8 cellular contexts compared by ENCODE assay signal in genomic region chr12:49232940-49233841, GRCh38. TPM values are rescaled to one million over a fixed set of nuclear protein-coding genes. Genes with fewer than 3 reads are reported as not detected.
DNase-seq lines count a peak whose midpoint lies in the region; ATAC-seq, FAIRE-seq and TF ChIP-seq lines count a peak whose summit lies in the region.

No MANE protein-coding gene starts in this region.

- TF ChIP-seq RAD21 in H1 (IDR thresholded peaks at IDR 0.05 in 1 of 2, conservative IDR thresholded peaks at IDR 0.05 in 1 of 2; ENCODE audit: low read depth in 2 of 2, low read length in 2 of 2): no peak

- H3K4ac ChIP-seq in H1 (replicated peaks; ENCODE audit: insufficient read length, low read depth, low read length): no peak overlapping the region

- no peak overlapping the region for H3K56ac ChIP-seq in H1 (replicated peaks; ENCODE audit: insufficient read length, low read depth, low read length)

- no peaks in the 10 kb centered on the region for H3K9me3 Mint-ChIP-seq in stimulated activated naive CD8-positive, alpha-beta T cell treated with anti-CD3 and anti-CD28 coated beads, Interleukin-15, Interleukin-2, amounts not matched to agents 100 ng/mL and 50 ng/mL, for 24 hours

- POLR2A ChIA-PET in H1 (lab: Charles Lee; ENCODE audit: partially characterized antibody): interaction anchor here (0.8 to 2.4 kb wide), 6 partner anchors 10 to 102 kb away, joined by 3 to 17 read pairs (median 5); partner anchors contain the start of genes TUBA1B and TUBA1C

- no peak for DNase-seq in stimulated activated naive CD8-positive, alpha-beta T cell treated with anti-CD3 and anti-CD28 coated beads, Interleukin-15, Interleukin-2, amounts not matched to agents 100 U/mL and 50 U/mL, for 24 hours
- DNase-seq in H1 (ENCODE audit: low read depth in 1 of 2, low spot score in 2 of 2): peak in 1 of 2 experiments; percentile 66
- DNase-seq in vagina (ENCODE audit: extremely low spot score in 2 of 2): no peak
- no peak for DNase-seq in GM23248
- no peak for DNase-seq in effector memory CD4-positive, alpha-beta T cell

- H3K4me1 ChIP-seq in OCI-LY1 (ENCODE audit: insufficient read depth, low read length, severe bottlenecking) (peaks cover 14% of the 10 kb centered on the region), H1 (replicated peaks in 1 of 4; ENCODE audit: control insufficient read depth in 3 of 4, insufficient read depth in 4 of 4, low read length in 3 of 4) (peaks cover 3 to 13% (median 7%) of the 10 kb centered on the region in 4 experiments), mucosa of rectum (ENCODE audit: control insufficient read depth in 2 of 2, insufficient read depth in 2 of 2, low read length in 2 of 2) (peaks cover 4 to 5% of the 10 kb centered on the region in 2 donors), vagina (peaks cover 24% of the 10 kb centered on the region), GM23248 (ENCODE audit: insufficient read depth) (peaks cover 4% of the 10 kb centered on the region; the same call in 1 of the 2 replicates)
- no peaks in the 10 kb centered on the region for H3K4me1 ChIP-seq in effector memory CD4-positive, alpha-beta T cell (ENCODE audit: control insufficient read depth, insufficient read depth, low read length, poor library complexity, severe bottlenecking)

- no peaks in the 10 kb centered on the region for H3K9me3 ChIP-seq in OCI-LY1 (ENCODE audit: low read length)
- no peaks in the 10 kb centered on the region for H3K9me3 ChIP-seq in H1 (ENCODE audit: insufficient read depth in 2 of 2, low read depth in 1 of 2, low read length in 1 of 2)
- no peaks in the 10 kb centered on the region for H3K9me3 ChIP-seq in mucosa of rectum (ENCODE audit: control insufficient read depth in 2 of 2, low read length in 2 of 2)
- H3K9me3 ChIP-seq in vagina: no peaks in the 10 kb centered on the region
- no peaks in the 10 kb centered on the region for H3K9me3 ChIP-seq in GM23248 (ENCODE audit: low read depth)
- H3K9me3 ChIP-seq in effector memory CD4-positive, alpha-beta T cell (ENCODE audit: control insufficient read depth, low read length): no peaks in the 10 kb centered on the region

- H2BK20ac ChIP-seq in H1 (ENCODE audit: low read length): peak overlapping the region; percentile 88

- H2BK12ac ChIP-seq in H1 (ENCODE audit: low read depth, low read length): peak overlapping the region; percentile 68

- peak overlapping the region; percentile 42 for H3K18ac ChIP-seq in H1 (ENCODE audit: extremely low read depth, low read length)

- H4K5ac ChIP-seq in H1 (ENCODE audit: insufficient read length, low read depth, low read length): no peak overlapping the region

- no peak overlapping the region for H3K14ac ChIP-seq in H1 (ENCODE audit: insufficient read length)

- peak overlapping the region; percentile 88 for H3K4me3 Mint-ChIP-seq in stimulated activated naive CD8-positive, alpha-beta T cell treated with anti-CD3 and anti-CD28 coated beads, Interleukin-15, Interleukin-2, amounts not matched to agents 100 ng/mL and 50 ng/mL, for 24 hours

- H2AK5ac ChIP-seq in H1 (ENCODE audit: low read depth, low read length): peak overlapping the region; percentile 47

- 65% methylated on average over 25 of the region's 25 CpGs; no CpG with 5 or more reads in 1 of the 2 experiments for WGBS in H1 (ENCODE audit: extremely low coverage in 1 of 2, insufficient coverage in 1 of 2, insufficient read length in 1 of 2, insufficient replicate concordance in 2 of 2, low coverage in 1 of 2, low lambda C conversion rate in 2 of 2, missing lambda C conversion rate in 1 of 2), 2 experiments
- WGBS in GM23248 (ENCODE audit: low coverage in 1 of 2, low lambda C conversion rate in 2 of 2, missing lambda C conversion rate in 2 of 2), 2 experiments: 91 to 92% methylated on average over 24 to 25 of the region's 25 CpGs

- TF ChIP-seq CTCF in OCI-LY1 (IDR thresholded peaks at IDR 0.05; ENCODE audit: low read length) (no peak), H1 (IDR thresholded peaks at IDR 0.05; ENCODE audit: control extremely low read depth in 1 of 3, insufficient read depth in 1 of 3, low read depth in 1 of 3, low read length in 3 of 3) (no peak), vagina (IDR thresholded peaks at IDR 0.05) (no peak)

- peak overlapping the region; percentile 19; the same call in 1 of the 2 replicates for H4K8ac ChIP-seq in H1 (ENCODE audit: extremely low read depth, insufficient read depth, low read length)

- H3K9ac ChIP-seq in OCI-LY1 (ENCODE audit: low read length) (no peak overlapping the region; the same call in 1 of the 2 replicates), H1 (replicated peaks in 1 of 4; ENCODE audit: extremely low read depth in 1 of 4, low read depth in 3 of 4, low read length in 3 of 4) (peak overlapping the region in 1 of 4 experiments; percentile 35; a peak in 3 of 7 replicates), mucosa of rectum (ENCODE audit: low read depth in 1 of 2, low read length in 2 of 2) (peak overlapping the region; percentile 22 to 43), GM23248 (no peak overlapping the region)

- CTCF ChIA-PET in H1 (lab: Charles Lee; ENCODE audit: partially characterized antibody): interaction anchor here (0.8 to 3.8 kb wide), 15 partner anchors 9 to 145 kb away, joined by 3 to 34 read pairs (median 4); partner anchors contain the start of genes DHH, PRPH, TUBA1B and TUBA1C

- in situ Hi-C loops in GM23248 (cut with MboI): loop anchor here (10.0 kb wide), 1 partner anchor 138 kb away; the partner anchor contains the start of gene DHH

- peak overlapping the region; percentile 83 for H3K27ac Mint-ChIP-seq in stimulated activated naive CD8-positive, alpha-beta T cell treated with anti-CD3 and anti-CD28 coated beads, Interleukin-15, Interleukin-2, amounts not matched to agents 100 ng/mL and 50 ng/mL, for 24 hours

- H3K36me3 Mint-ChIP-seq in stimulated activated naive CD8-positive, alpha-beta T cell treated with anti-CD3 and anti-CD28 coated beads, Interleukin-15, Interleukin-2, amounts not matched to agents 100 ng/mL and 50 ng/mL, for 24 hours (ENCODE audit: low read depth): no peaks in the 10 kb centered on the region

- H2BK5ac ChIP-seq in H1 (ENCODE audit: low read depth, low read length): peak overlapping the region; percentile 66; the same call in 1 of the 2 replicates

- H3K36me3 ChIP-seq in OCI-LY1 (ENCODE audit: insufficient read depth, low read length) (no peaks in the 10 kb centered on the region), H1 (ENCODE audit: control insufficient read depth in 2 of 4, insufficient read depth in 4 of 4, low read length in 3 of 4) (no peaks in the 10 kb centered on the region), mucosa of rectum (ENCODE audit: control insufficient read depth in 2 of 2, insufficient read depth in 2 of 2, low read length in 2 of 2) (no peaks in the 10 kb centered on the region), vagina (no peaks in the 10 kb centered on the region), GM23248 (ENCODE audit: low read depth) (no peaks in the 10 kb centered on the region)
- H3K36me3 ChIP-seq in effector memory CD4-positive, alpha-beta T cell (ENCODE audit: control insufficient read depth, insufficient read depth, low read length): no peaks in the 10 kb centered on the region

- no peak overlapping the region for H2BK120ac ChIP-seq in H1 (replicated peaks; ENCODE audit: low read depth, low read length)

- H4K20me1 ChIP-seq in OCI-LY1 (ENCODE audit: insufficient read depth, low read length) (no peaks in the 10 kb centered on the region), H1 (replicated peaks in 1 of 2; ENCODE audit: control insufficient read depth in 1 of 2, insufficient read depth in 2 of 2, low read length in 2 of 2) (no peaks in the 10 kb centered on the region), GM23248 (ENCODE audit: insufficient read depth) (no peaks in the 10 kb centered on the region)

- TF ChIP-seq POLR2A in H1 (IDR thresholded peaks at IDR 0.05; ENCODE audit: control extremely low read depth in 1 of 2, low read depth in 2 of 2, low read length in 2 of 2) (no peak), vagina (IDR thresholded peaks at IDR 0.05) (no peak)

- H3K79me2 ChIP-seq in OCI-LY1 (ENCODE audit: insufficient read depth, low read length) (no peaks in the 10 kb centered on the region), H1 (ENCODE audit: control insufficient read depth in 1 of 2, insufficient read depth in 2 of 2, low read length in 2 of 2) (no peaks in the 10 kb centered on the region), GM23248 (ENCODE audit: insufficient read depth) (no peaks in the 10 kb centered on the region)

- H2AFZ ChIP-seq in OCI-LY1 (ENCODE audit: low read length) (no peak overlapping the region), H1 (ENCODE audit: low read length) (peak overlapping the region; percentile 92), GM23248 (no peak overlapping the region)

- H3K4me2 ChIP-seq in OCI-LY1 (ENCODE audit: low read length): peak overlapping the region; percentile 82; the same call in 1 of the 2 replicates
- H3K4me2 ChIP-seq in H1 (ENCODE audit: insufficient read depth in 1 of 2, low read depth in 2 of 2, low read length in 2 of 2): peak overlapping the region; percentile 33; a peak in 3 of 4 replicates
- no peak overlapping the region for H3K4me2 ChIP-seq in GM23248 (ENCODE audit: unreplicated experiment)

- no peaks in the 10 kb centered on the region for H3K9me2 ChIP-seq in OCI-LY1 (ENCODE audit: low read depth, low read length)
- H3K9me2 ChIP-seq in GM23248 (ENCODE audit: insufficient read depth): no peaks in the 10 kb centered on the region

- no peaks in the 10 kb centered on the region for H3F3A ChIP-seq in OCI-LY1 (ENCODE audit: insufficient read depth, low read length)
- no peaks in the 10 kb centered on the region for H3F3A ChIP-seq in GM23248 (ENCODE audit: insufficient read depth)

- H4K91ac ChIP-seq in H1 (replicated peaks; ENCODE audit: insufficient read length, low read length): peak overlapping the region; percentile 57

- H3K4me3 ChIP-seq in OCI-LY1 (ENCODE audit: low read depth, low read length, poor library complexity, severe bottlenecking) (no peak overlapping the region), H1 (ENCODE audit: extremely low read depth in 1 of 4, insufficient read depth in 2 of 4, low read depth in 3 of 4, low read length in 4 of 4) (no peak overlapping the region), mucosa of rectum (ENCODE audit: low read length in 2 of 2) (peak overlapping the region; percentile 17 to 51), vagina (peak overlapping the region in 1 of 2 donors; percentile 18), GM23248 (no peak overlapping the region)
- no peak overlapping the region for H3K4me3 ChIP-seq in effector memory CD4-positive, alpha-beta T cell (ENCODE audit: insufficient read depth, low read depth, low read length, poor library complexity, severe bottlenecking)

- H3K27me3 ChIP-seq in OCI-LY1 (ENCODE audit: insufficient read depth, low read length) (no peaks in the 10 kb centered on the region), H1 (replicated peaks in 1 of 4; ENCODE audit: control insufficient read depth in 3 of 4, extremely low read depth in 1 of 4, insufficient read depth in 3 of 4, low read length in 3 of 4) (peaks cover 0 to 2% (median 0%) of the 10 kb centered on the region in 4 experiments; a peak in 2 of 7 replicates), mucosa of rectum (ENCODE audit: control insufficient read depth in 2 of 2, insufficient read depth in 2 of 2, low read length in 2 of 2) (no peaks in the 10 kb centered on the region), vagina (no peaks in the 10 kb centered on the region), GM23248 (replicated peaks; ENCODE audit: insufficient read depth) (no peaks in the 10 kb centered on the region)
- no peaks in the 10 kb centered on the region for H3K27me3 ChIP-seq in effector memory CD4-positive, alpha-beta T cell (replicated peaks; ENCODE audit: control insufficient read depth, insufficient read depth, low read length, poor library complexity, severe bottlenecking)

- no peak overlapping the region for H3K27ac ChIP-seq in OCI-LY1 (ENCODE audit: low read depth, low read length, poor library complexity, severe bottlenecking)
- 0 out of 2 replicates have a peak overlapping the region, but pooled peaks have one; percentile 21 for H3K27ac ChIP-seq in H1 (ENCODE audit: low read depth, low read length)
- peak overlapping the region; percentile 69 to 87 for H3K27ac ChIP-seq in mucosa of rectum (ENCODE audit: low read depth in 2 of 2, low read length in 2 of 2)
- H3K27ac ChIP-seq in vagina: peak overlapping the region; percentile 96
- H3K27ac ChIP-seq in GM23248: no peak overlapping the region
- no peak overlapping the region for H3K27ac ChIP-seq in effector memory CD4-positive, alpha-beta T cell (ENCODE audit: insufficient read depth, low read length, poor library complexity, severe bottlenecking)

- H3K27me3 Mint-ChIP-seq in stimulated activated naive CD8-positive, alpha-beta T cell treated with anti-CD3 and anti-CD28 coated beads, Interleukin-15, Interleukin-2, amounts not matched to agents 100 ng/mL and 50 ng/mL, for 24 hours: peaks cover 3% of the 10 kb centered on the region

- no peak for TF ChIP-seq EP300 in H1 (IDR thresholded peaks at IDR 0.05; ENCODE audit: borderline replicate concordance in 1 of 2, low read depth in 2 of 2, low read length in 2 of 2)

- H2BK15ac ChIP-seq in H1 (ENCODE audit: low read length): 0 out of 2 replicates have a peak overlapping the region, but pooled peaks have one; percentile 81

- no peak for FAIRE-seq in H1 (lab: Jason Lieb, UNC)

- intact Hi-C loops in vagina (cut with DNase I): loop anchor here (5.0 to 10.0 kb wide), 2 partner anchors 46 to 138 kb away; partner anchors contain the start of genes DHH and TUBA1A

- no peaks in the 10 kb centered on the region for H3K23me2 ChIP-seq in H1 (ENCODE audit: low read depth, low read length)

- no peaks in the 10 kb centered on the region for H3K79me1 ChIP-seq in H1 (ENCODE audit: low read depth, low read length)

- ATAC-seq in stimulated activated naive CD8-positive, alpha-beta T cell treated with anti-CD3 and anti-CD28 coated beads, Interleukin-15, Interleukin-2, amounts not matched to agents 100 U/mL and 50 U/mL, for 24 hours: no peak

- H3K23ac ChIP-seq in H1 (ENCODE audit: insufficient read length): no peak overlapping the region

- peaks cover 23% of the 10 kb centered on the region for H3K4me1 Mint-ChIP-seq in stimulated activated naive CD8-positive, alpha-beta T cell treated with anti-CD3 and anti-CD28 coated beads, Interleukin-15, Interleukin-2, amounts not matched to agents 100 ng/mL and 50 ng/mL, for 24 hours (ENCODE audit: low read depth)

RNA-seq across cellular contexts. Expression of gene TUBA1C, which starts 31.7 kb away (rescaled TPM):
- 504 and 533 TPM in 2 replicates for total RNA-seq in H1 (2021; fragmentation: NEBNext Ultra II Directional; extraction: Animal tissue kit (Norgen Biotek cat#: 25700))
- polyA plus RNA-seq in H1 (2011; rRNA removed): 2,291 and 3,101 TPM in 2 replicates
- polyA plus RNA-seq in H1 (2011; cell fraction: cytosol; rRNA removed): 1,714 TPM
- 1,150 TPM for polyA plus RNA-seq in H1 (2011; cell fraction: nucleus; rRNA removed)
- 608 to 791 TPM (median 729 TPM) in 4 replicates for polyA plus RNA-seq in H1 (2012, experiment 1 of 2)
- 956 TPM for polyA plus RNA-seq in H1 (2012, experiment 2 of 2)
- polyA plus RNA-seq in H1 (2013, experiment 1 of 2): 790 TPM
- 784 TPM for polyA plus RNA-seq in H1 (2013, experiment 2 of 2)
- 1,805 and 2,020 TPM in 2 replicates for polyA minus RNA-seq in H1 (2011; rRNA and poly(A)+ RNA removed)
- 369 TPM for polyA minus RNA-seq in H1 (2011; cell fraction: cytosol; rRNA and poly(A)+ RNA removed)
- 350 TPM for polyA minus RNA-seq in H1 (2011; cell fraction: nucleus; rRNA and poly(A)+ RNA removed)
- total RNA-seq in vagina: 218 TPM
- total RNA-seq in GM23248 (2014; rRNA removed; shearing (Covaris generic)): 401 and 473 TPM in 2 replicates
- polyA plus RNA-seq in GM23248 (2016; fragmentation: Nextera tagmentation; extraction: Ambion mirVana): 301 and 312 TPM in 2 replicates

RNA-seq across cellular contexts. Expression of gene TUBA1A, which starts 44.3 kb away (rescaled TPM):
- total RNA-seq in H1 (2021; fragmentation: NEBNext Ultra II Directional; extraction: Animal tissue kit (Norgen Biotek cat#: 25700)): 283 and 290 TPM in 2 replicates
- polyA plus RNA-seq in H1 (2011; rRNA removed) (789 and 1,018 TPM in 2 replicates), GM23248 (2016; fragmentation: Nextera tagmentation; extraction: Ambion mirVana) (452 and 467 TPM in 2 replicates)
- polyA plus RNA-seq in H1 (2011; cell fraction: cytosol; rRNA removed): 669 TPM
- 588 TPM for polyA plus RNA-seq in H1 (2011; cell fraction: nucleus; rRNA removed)
- 287 to 339 TPM (median 327 TPM) in 4 replicates for polyA plus RNA-seq in H1 (2012, experiment 1 of 2)
- polyA plus RNA-seq in H1 (2012, experiment 2 of 2): 552 TPM
- polyA plus RNA-seq in H1 (2013, experiment 1 of 2): 342 TPM
- polyA plus RNA-seq in H1 (2013, experiment 2 of 2): 310 TPM
- 638 and 677 TPM in 2 replicates for polyA minus RNA-seq in H1 (2011; rRNA and poly(A)+ RNA removed)
- polyA minus RNA-seq in H1 (2011; cell fraction: cytosol; rRNA and poly(A)+ RNA removed): 160 TPM
- polyA minus RNA-seq in H1 (2011; cell fraction: nucleus; rRNA and poly(A)+ RNA removed): 161 TPM
- 236 TPM for total RNA-seq in vagina
- total RNA-seq in GM23248 (2014; rRNA removed; shearing (Covaris generic)): 628 and 639 TPM in 2 replicates

Comparison
In these comparisons a context has a peak if more than half of its experiments do, and no peak if none do; other contexts are left out.
1. H3K27ac ChIP-seq: peak in H1 (single experiment), mucosa of rectum (2 of 2) and vagina (single experiment); none in OCI-LY1 (single experiment), GM23248 (single experiment) and effector memory CD4-positive, alpha-beta T cell (single experiment).
2. H3K4me3 ChIP-seq: peak in mucosa of rectum (2 of 2); none in OCI-LY1 (single experiment), H1 (0 of 4), GM23248 (single experiment) and effector memory CD4-positive, alpha-beta T cell (single experiment).
3. H3K9ac ChIP-seq: peak in mucosa of rectum (2 of 2); none in OCI-LY1 (single experiment) and GM23248 (single experiment).